Comparison of ENCODE assay signal across 14 cellular contexts in the genomic region with DNA sequence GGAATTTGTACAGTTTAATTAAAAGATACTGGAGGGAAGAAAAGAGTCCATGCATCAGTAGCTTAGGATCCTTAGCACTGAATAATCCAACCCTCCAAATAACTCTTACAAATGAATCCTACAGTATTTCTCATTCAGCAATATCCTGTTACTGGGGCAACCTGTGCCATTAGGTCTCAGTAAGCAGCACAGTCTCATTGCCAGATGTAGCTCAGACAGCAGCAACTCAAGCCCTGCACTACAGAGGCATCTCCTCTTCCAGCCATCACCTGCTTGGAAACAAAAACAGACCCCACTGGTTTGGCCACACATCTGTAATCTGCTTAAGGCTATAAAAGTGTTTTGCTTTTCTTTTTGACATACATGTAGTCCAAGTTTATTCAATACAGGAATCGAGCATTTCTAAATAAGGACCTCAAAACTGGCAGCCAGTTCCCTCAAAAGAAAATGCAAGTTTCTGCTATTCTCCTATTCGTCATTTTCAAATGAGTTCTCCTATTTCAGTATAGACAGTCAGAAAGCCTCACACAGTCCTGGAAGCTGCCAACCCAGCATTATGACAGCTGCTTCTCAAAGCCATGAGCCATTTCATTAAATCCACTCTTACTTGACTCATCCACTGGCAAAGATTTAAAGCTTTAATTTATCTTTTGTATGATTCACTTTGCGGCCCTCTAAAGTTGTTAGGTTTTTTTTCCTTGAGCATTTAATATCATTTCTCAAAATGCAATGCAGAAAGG.
A peak's percentile ranks its signal among the peaks of the same experiment; 100 is the strongest.
DNase-seq lines count a peak whose midpoint lies in the region; ATAC-seq and TF ChIP-seq lines count a peak whose summit lies in the region.
"Had no signal": no experiment of that assay in that cellular context is flagged by ENCODE, and none has a peak within 500 bp of the region (broad histone marks: within the 10 kb centered on the region; RNA-seq: fewer than 3 reads in every experiment).

No MANE protein-coding gene starts in this region.

- no peaks in the 10 kb centered on the region for H3K27me3 Mint-ChIP-seq in activated T-helper 1 cell treated with anti-CD3 and anti-CD28 coated beads, Interleukin-12 subunit alpha, Interleukin-12 subunit beta, Interleukin-2, Interleukin-4 antibody, amounts not matched to agents 30 ng/mL and 10 ng/mL and 1 ng/mL, durations not matched to agents 14 hours and 24 hours and 36 hours (ENCODE audit: insufficient read depth)
- H3K27me3 Mint-ChIP-seq: CD8-positive, alpha-beta memory T cell had no signal

- no peaks in the 10 kb centered on the region for H3K9me3 ChIP-seq in MG63

- H3K27ac Mint-ChIP-seq in activated T-helper 1 cell treated with anti-CD3 and anti-CD28 coated beads, Interleukin-12 subunit alpha, Interleukin-12 subunit beta, Interleukin-2, Interleukin-4 antibody, amounts not matched to agents 30 ng/mL and 10 ng/mL and 1 ng/mL, durations not matched to agents 14 hours and 24 hours and 36 hours = no peak overlapping the region
- H3K27ac Mint-ChIP-seq: CD8-positive, alpha-beta memory T cell had no signal

- intact Hi-C loops in activated T-helper 1 cell treated with anti-CD3 and anti-CD28 coated beads, Interleukin-12 subunit alpha, Interleukin-12 subunit beta, Interleukin-2, Interleukin-4 antibody, amounts not matched to agents 30 ng/mL and 10 ng/mL and 1 ng/mL, durations not matched to agents 14 hours and 24 hours and 36 hours (cut with micrococcal nuclease) = no loop called here

- H3K4me1 Mint-ChIP-seq in activated T-helper 1 cell treated with anti-CD3 and anti-CD28 coated beads, Interleukin-12 subunit alpha, Interleukin-12 subunit beta, Interleukin-2, Interleukin-4 antibody, amounts not matched to agents 30 ng/mL and 10 ng/mL and 1 ng/mL, durations not matched to agents 14 hours and 24 hours and 36 hours (ENCODE audit: low read depth) = no peaks in the 10 kb centered on the region
- H3K4me1 Mint-ChIP-seq: CD8-positive, alpha-beta memory T cell had no signal

- in situ Hi-C loops in brain microvascular endothelial cell (cut with HindIII; ENCODE audit: low pct_ligation_motif_present, low sequenced_read_pairs) = no loop called here

- no peaks in the 10 kb centered on the region for H3K36me3 Mint-ChIP-seq in activated T-helper 1 cell treated with anti-CD3 and anti-CD28 coated beads, Interleukin-12 subunit alpha, Interleukin-12 subunit beta, Interleukin-2, Interleukin-4 antibody, amounts not matched to agents 30 ng/mL and 10 ng/mL and 1 ng/mL, durations not matched to agents 14 hours and 24 hours and 36 hours (ENCODE audit: low read depth)

- H3K27ac ChIP-seq in brain microvascular endothelial cell = no peak overlapping the region

- H3K9me3 Mint-ChIP-seq in activated T-helper 1 cell treated with anti-CD3 and anti-CD28 coated beads, Interleukin-12 subunit alpha, Interleukin-12 subunit beta, Interleukin-2, Interleukin-4 antibody, amounts not matched to agents 30 ng/mL and 10 ng/mL and 1 ng/mL, durations not matched to agents 14 hours and 24 hours and 36 hours = no peaks in the 10 kb centered on the region

- DNase-seq in AG20443 (ENCODE audit: low spot score) (peak; percentile 26), MG63 (peak; percentile 86), brain microvascular endothelial cell (peak; percentile 40), lung microvascular endothelial cell (ENCODE audit: low read depth in 2 of 2) (peak; percentile 32 to 43), DMS114 treated with DMSO at 0.1 percent for 48 hours (lab: John Stamatoyannopoulos, UW; ENCODE audit: unreplicated experiment) (no peak), GM19238 (ENCODE audit: insufficient read length, low spot score) (no peak)
- DNase-seq in activated T-helper 1 cell treated with anti-CD3 and anti-CD28 coated beads, Interleukin-12 subunit alpha, Interleukin-12 subunit beta, Interleukin-2, Interleukin-4 antibody, amounts not matched to agents 30 ng/mL and 10 ng/mL and 1 ng/mL, durations not matched to agents 14 hours and 24 hours and 36 hours (ENCODE audit: low spot score) = no peak
- DNase-seq: activated gamma-delta T cell; CD8-positive, alpha-beta memory T cell; cortex of kidney; SHP77 treated with DMSO at 0.1 percent for 48 hours; stimulated activated CD4-positive, alpha-beta T cell treated with anti-CD3 and anti-CD28 coated beads, Interleukin-15, amount 100 ng/mL, for 24 hours; stimulated activated naive CD8-positive, alpha-beta T cell treated with anti-CD3 and anti-CD28 coated beads, Interleukin-15, Interleukin-2, amounts not matched to agents 100 U/mL and 50 U/mL, for 24 hours had no signal

- H3K27me3 ChIP-seq in MG63 = no peaks in the 10 kb centered on the region
- no peaks in the 10 kb centered on the region for H3K27me3 ChIP-seq in brain microvascular endothelial cell (replicated peaks)

- H3K4me3 Mint-ChIP-seq in activated T-helper 1 cell treated with anti-CD3 and anti-CD28 coated beads, Interleukin-12 subunit alpha, Interleukin-12 subunit beta, Interleukin-2, Interleukin-4 antibody, amounts not matched to agents 30 ng/mL and 10 ng/mL and 1 ng/mL, durations not matched to agents 14 hours and 24 hours and 36 hours = no peak overlapping the region
- H3K4me3 Mint-ChIP-seq: CD8-positive, alpha-beta memory T cell had no signal

- no peak for ATAC-seq in GM18858 (IDR thresholded peaks at IDR 0.05; ENCODE audit: unreplicated experiment)
- ATAC-seq: stimulated activated naive CD8-positive, alpha-beta T cell treated with anti-CD3 and anti-CD28 coated beads, Interleukin-15, Interleukin-2, amounts not matched to agents 100 U/mL and 50 U/mL, for 24 hours had no signal

- TF ChIP-seq CTCF in brain microvascular endothelial cell (IDR thresholded peaks at IDR 0.05; ENCODE audit: low read depth, low read length, missing control alignments) = no peak

- peak overlapping the region; percentile 6; the same call in 1 of the 2 replicates for H3K4me3 ChIP-seq in MG63
- no peak overlapping the region for H3K4me3 ChIP-seq in brain microvascular endothelial cell (ENCODE audit: low read depth, low read length)

- peaks cover 12% of the 10 kb centered on the region for H3K36me3 ChIP-seq in MG63
- H3K36me3 ChIP-seq in brain microvascular endothelial cell (replicated peaks) = peaks cover 7% of the 10 kb centered on the region

Comparison
In these comparisons a context has a peak if more than half of its experiments do, and no peak if none do; other contexts are left out.
1. DNase-seq: peak in AG20443 (single experiment), MG63 (single experiment), brain microvascular endothelial cell (single experiment) and lung microvascular endothelial cell (2 of 2); none in DMS114 treated with DMSO at 0.1 percent for 48 hours (single experiment), activated T-helper 1 cell treated with anti-CD3 and anti-CD28 coated beads, Interleukin-12 subunit alpha, Interleukin-12 subunit beta, Interleukin-2, Interleukin-4 antibody, amounts not matched to agents 30 ng/mL and 10 ng/mL and 1 ng/mL, durations not matched to agents 14 hours and 24 hours and 36 hours (single experiment) and GM19238 (single experiment).